Comparison of ENCODE assay signal across 16 cellular contexts in genomic region chr6:53250137-53250760, GRCh38.
DNase-seq lines count a peak whose midpoint lies in the region; ATAC-seq and TF ChIP-seq lines count a peak whose summit lies in the region.
"Had no signal": no experiment of that assay in that cellular context is flagged by ENCODE, and none has a peak within 500 bp of the region (broad histone marks: within the 10 kb centered on the region; RNA-seq: fewer than 3 reads in every experiment).

No MANE protein-coding gene starts in this region.

- H3K36me3 ChIP-seq in adrenal gland (replicated peaks in 1 of 2) (no peaks in the 10 kb centered on the region), thoracic aorta (no peaks in the 10 kb centered on the region), esophagus squamous epithelium (no peaks in the 10 kb centered on the region)

- H3K9me3 Mint-ChIP-seq in activated naive CD8-positive, alpha-beta T cell treated with anti-CD3 and anti-CD28 coated beads, Interleukin-2, amount 50 U/mL, for 24 hours: no peaks in the 10 kb centered on the region
- no peaks in the 10 kb centered on the region for H3K9me3 Mint-ChIP-seq in activated naive CD8-positive, alpha-beta T cell treated with anti-CD3 and anti-CD28 coated beads for 36 hours
- H3K9me3 Mint-ChIP-seq: effector memory CD8-positive, alpha-beta T cell had no signal

- H3K4me1 Mint-ChIP-seq in activated naive CD8-positive, alpha-beta T cell treated with anti-CD3 and anti-CD28 coated beads, Interleukin-2, amount 50 U/mL, for 24 hours: peaks cover 9% of the 10 kb centered on the region
- H3K4me1 Mint-ChIP-seq in activated naive CD8-positive, alpha-beta T cell treated with anti-CD3 and anti-CD28 coated beads for 36 hours: peaks cover 2% of the 10 kb centered on the region

- H3K27ac ChIP-seq in adrenal gland (peak overlapping the region in 4 of 5 donors; percentile 26 to 77 (median 46)), thoracic aorta (peak overlapping the region; percentile 53 to 79), esophagus squamous epithelium (peak overlapping the region in 2 of 4 donors; percentile 6 to 18)

- H3K27ac Mint-ChIP-seq in activated naive CD8-positive, alpha-beta T cell treated with anti-CD3 and anti-CD28 coated beads, Interleukin-2, amount 50 U/mL, for 24 hours: no peak overlapping the region
- no peak overlapping the region for H3K27ac Mint-ChIP-seq in activated naive CD8-positive, alpha-beta T cell treated with anti-CD3 and anti-CD28 coated beads for 36 hours
- H3K27ac Mint-ChIP-seq: effector memory CD8-positive, alpha-beta T cell had no signal

- no peaks in the 10 kb centered on the region for H3K27me3 ChIP-seq in adrenal gland
- no peaks in the 10 kb centered on the region for H3K27me3 ChIP-seq in thoracic aorta (replicated peaks; ENCODE audit: insufficient read depth)
- no peaks in the 10 kb centered on the region for H3K27me3 ChIP-seq in esophagus squamous epithelium

- TF ChIP-seq CTCF in adrenal gland (IDR thresholded peaks at IDR 0.05) (no peak), thoracic aorta (IDR thresholded peaks at IDR 0.05) (no peak), esophagus squamous epithelium (IDR thresholded peaks at IDR 0.05) (no peak)

- intact Hi-C loops in adrenal gland (cut with DNase I) (no loop called here), esophagus squamous epithelium (cut with DNase I) (no loop called here), head of caudate nucleus (cut with DNase I) (no loop called here)

- 60 to 77% (median 71%) methylated on average over 6 of the region's 6 CpGs for WGBS in adrenal gland, 4 donors
- 76 to 80% methylated on average over 5 to 6 of the region's 6 CpGs for WGBS in esophagus squamous epithelium, 2 donors

- H3K36me3 Mint-ChIP-seq in activated naive CD8-positive, alpha-beta T cell treated with anti-CD3 and anti-CD28 coated beads, Interleukin-2, amount 50 U/mL, for 24 hours (ENCODE audit: low read depth): peaks cover 4% of the 10 kb centered on the region
- H3K36me3 Mint-ChIP-seq in activated naive CD8-positive, alpha-beta T cell treated with anti-CD3 and anti-CD28 coated beads for 36 hours: peaks cover 10% of the 10 kb centered on the region

- TF ChIP-seq POLR2A in adrenal gland (IDR thresholded peaks at IDR 0.05): no peak
- no peak for TF ChIP-seq POLR2A in esophagus squamous epithelium (IDR thresholded peaks at IDR 0.05)

- H3K4me1 ChIP-seq in adrenal gland (replicated peaks in 1 of 2) (peaks cover 13 to 20% of the 10 kb centered on the region in 2 donors), thoracic aorta (ENCODE audit: control insufficient read depth in 1 of 2, low read depth in 2 of 2) (peaks cover 10 to 26% of the 10 kb centered on the region in 2 donors), esophagus squamous epithelium (peaks cover 0 to 4% (median 0%) of the 10 kb centered on the region in 3 donors)

- no peaks in the 10 kb centered on the region for H3K9me3 ChIP-seq in adrenal gland (replicated peaks in 1 of 3)
- H3K9me3 ChIP-seq in thoracic aorta: no peaks in the 10 kb centered on the region
- H3K9me3 ChIP-seq in esophagus squamous epithelium: no peaks in the 10 kb centered on the region

- DNase-seq in activated naive CD8-positive, alpha-beta T cell treated with anti-CD3 and anti-CD28 coated beads, Interleukin-2, amount 50 U/mL, for 24 hours: no peak
- no peak for DNase-seq in activated naive CD8-positive, alpha-beta T cell treated with anti-CD3 and anti-CD28 coated beads for 36 hours
- DNase-seq in adrenal gland (no peak), iris pigment epithelial cell (ENCODE audit: low read depth) (peak; percentile 36), thoracic aorta (ENCODE audit: low spot score) (no peak), esophagus squamous epithelium (lab: John Stamatoyannopoulos, UW) (no peak), ecto neural progenitor cell (ENCODE audit: low spot score) (no peak), head of caudate nucleus (no peak)
- DNase-seq: activated CD4-positive, alpha-beta T cell treated with anti-CD3 and anti-CD28 coated beads, Interleukin-2, amount 50 U/mL, for 1 hour; activated naive CD4-positive, alpha-beta T cell treated with Interleukin-2 at 50 U/mL for 16 hours; DMS79 treated with DMSO at 0.1 percent for 48 hours; effector memory CD8-positive, alpha-beta T cell; NCI-H1417 treated with DMSO at 0.1 percent for 48 hours; NCI-H526 treated with DMSO at 0.1 percent for 48 hours; stimulated activated CD4-positive, alpha-beta T cell treated with anti-CD3 and anti-CD28 coated beads, Interleukin-15, amount 100 ng/mL, for 24 hours; SW 1271 had no signal

- H3K4me3 Mint-ChIP-seq in activated naive CD8-positive, alpha-beta T cell treated with anti-CD3 and anti-CD28 coated beads, Interleukin-2, amount 50 U/mL, for 24 hours: no peak overlapping the region
- no peak overlapping the region for H3K4me3 Mint-ChIP-seq in activated naive CD8-positive, alpha-beta T cell treated with anti-CD3 and anti-CD28 coated beads for 36 hours
- H3K4me3 Mint-ChIP-seq: effector memory CD8-positive, alpha-beta T cell had no signal

- H3K27me3 Mint-ChIP-seq in activated naive CD8-positive, alpha-beta T cell treated with anti-CD3 and anti-CD28 coated beads, Interleukin-2, amount 50 U/mL, for 24 hours: no peaks in the 10 kb centered on the region
- no peaks in the 10 kb centered on the region for H3K27me3 Mint-ChIP-seq in activated naive CD8-positive, alpha-beta T cell treated with anti-CD3 and anti-CD28 coated beads for 36 hours
- H3K27me3 Mint-ChIP-seq: effector memory CD8-positive, alpha-beta T cell had no signal

- ATAC-seq in activated naive CD8-positive, alpha-beta T cell treated with anti-CD3 and anti-CD28 coated beads, Interleukin-2, amount 50 U/mL, for 24 hours: peak; percentile 54
- peak; percentile 51 for ATAC-seq in thoracic aorta (ENCODE audit: insufficient number of reproducible peaks, low FRiP score, low read depth)
- ATAC-seq: effector memory CD8-positive, alpha-beta T cell had no signal

- H3K4me3 ChIP-seq in adrenal gland (no peak overlapping the region), thoracic aorta (no peak overlapping the region), esophagus squamous epithelium (no peak overlapping the region)
